ENCODE assay signal across 8 cellular contexts in genomic region chr15:88255496-88256171, GRCh38.
DNase-seq lines count a peak whose midpoint lies in the region; ATAC-seq and TF ChIP-seq lines count a peak whose summit lies in the region.

No MANE protein-coding gene starts in this region.

- in situ Hi-C loops in astrocyte of the cerebellum (cut with HindIII; ENCODE audit: low sequenced_read_pairs) = no loop called here

- peaks cover 11% of the 10 kb centered on the region for H3K4me1 Mint-ChIP-seq in T-helper 2 cell treated with Interferon-gamma antibody and Interleukin-4, amounts not matched to agents 5 μg/mL and 100 μg/mL, for 36 hours (ENCODE audit: low read depth)

- H3K27ac Mint-ChIP-seq in T-helper 2 cell treated with Interferon-gamma antibody and Interleukin-4, amounts not matched to agents 5 μg/mL and 100 μg/mL, for 36 hours = no peak overlapping the region

- H3K36me3 Mint-ChIP-seq in T-helper 2 cell treated with Interferon-gamma antibody and Interleukin-4, amounts not matched to agents 5 μg/mL and 100 μg/mL, for 36 hours (ENCODE audit: low read depth) = no peaks in the 10 kb centered on the region

- ATAC-seq in GM19452 (IDR thresholded peaks at IDR 0.05; ENCODE audit: unreplicated experiment) = no peak

- peak overlapping the region; percentile 57 for H3K4me3 Mint-ChIP-seq in T-helper 2 cell treated with Interferon-gamma antibody and Interleukin-4, amounts not matched to agents 5 μg/mL and 100 μg/mL, for 36 hours

- H3K27me3 Mint-ChIP-seq in T-helper 2 cell treated with Interferon-gamma antibody and Interleukin-4, amounts not matched to agents 5 μg/mL and 100 μg/mL, for 36 hours (ENCODE audit: low read depth) = peaks cover 68% of the 10 kb centered on the region

- no peak for DNase-seq in T-helper 2 cell treated with Interferon-gamma antibody and Interleukin-4, amounts not matched to agents 5 μg/mL and 100 μg/mL, for 36 hours (ENCODE audit: low spot score)
- no peak for DNase-seq in T-helper 2 cell
- no peak for DNase-seq in astrocyte of the cerebellum (ENCODE audit: low read depth)
- DNase-seq in iris pigment epithelial cell (ENCODE audit: low read depth) = peak; percentile 28
- peak in 18 of 49 donors; percentile 20 to 62 (median 40) for DNase-seq in substantia nigra (lab: John Stamatoyannopoulos, UW)
- no peak for DNase-seq in kidney glomerular epithelial cell (lab: John Stamatoyannopoulos, UW)
- DNase-seq in SHP77 treated with DMSO at 0.1 percent for 48 hours (lab: John Stamatoyannopoulos, UW) = no peak

- peak overlapping the region; percentile 46 for H3K27ac ChIP-seq in substantia nigra (ENCODE audit: low read depth, low read length, poor library complexity, severe bottlenecking)

- H3K4me3 ChIP-seq in astrocyte of the cerebellum (ENCODE audit: low read depth, low read length) = peak overlapping the region; percentile 44

- no peak for TF ChIP-seq CTCF in astrocyte of the cerebellum (IDR thresholded peaks at IDR 0.05; ENCODE audit: low read depth, low read length, missing control alignments)

- no peaks in the 10 kb centered on the region for H3K9me3 Mint-ChIP-seq in T-helper 2 cell treated with Interferon-gamma antibody and Interleukin-4, amounts not matched to agents 5 μg/mL and 100 μg/mL, for 36 hours
